Comparison of ENCODE assay signal across 24 cellular contexts in the genomic region with DNA sequence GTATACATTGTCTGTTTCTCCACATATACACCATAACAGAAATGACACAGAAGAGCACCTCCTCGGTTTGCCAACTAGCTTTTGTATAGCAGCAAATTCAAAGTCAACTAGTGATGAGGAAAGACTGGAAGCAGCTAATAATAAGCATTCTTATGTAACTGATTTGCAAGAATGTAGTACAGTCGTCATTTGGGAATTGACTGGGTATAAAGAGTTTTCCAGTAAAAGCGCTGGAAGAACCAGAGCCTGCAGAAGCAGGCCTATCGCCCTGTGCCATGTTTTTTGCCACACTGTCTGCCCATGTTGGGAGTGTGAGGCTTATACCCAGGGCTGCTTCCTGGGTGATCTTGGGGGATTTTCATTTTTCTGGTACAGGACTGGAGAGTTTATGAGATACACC.
"Had no signal": no experiment of that assay in that cellular context is flagged by ENCODE, and none has a peak within 500 bp of the region (broad histone marks: within the 10 kb centered on the region; RNA-seq: fewer than 3 reads in every experiment).

No MANE protein-coding gene starts in this region.

- H3K27me3 ChIP-seq: brain microvascular endothelial cell, MG63 had no signal

- H3K4me3 ChIP-seq: MG63 had no signal

- H3K36me3 ChIP-seq: brain microvascular endothelial cell, MG63 had no signal

- ATAC-seq: activated CD4-positive, CD25-positive, alpha-beta regulatory T cell treated with anti-CD3 and anti-CD28 coated beads, Interleukin-2, amount 50 U/mL, for 24 hours; activated CD8-positive, alpha-beta T cell treated with anti-CD3 and anti-CD28 coated beads for 36 hours; activated T-cell treated with anti-CD3 and anti-CD28 coated beads, Interleukin-2, amount 50 U/mL, for 72 hours had no signal

- H3K36me3 Mint-ChIP-seq: activated naive CD4-positive, alpha-beta T cell treated with anti-CD3 and anti-CD28 coated beads, Interleukin-2, amount 10 ng/mL, durations not matched to agents 7 days and 5 days; activated naive CD8-positive, alpha-beta T cell treated with anti-CD3 and anti-CD28 coated beads for 36 hours had no signal

- DNase-seq: activated CD4-positive, alpha-beta T cell treated with anti-CD3 and anti-CD28 coated beads for 4 hours; activated CD8-positive, alpha-beta memory T cell treated with anti-CD3 and anti-CD28 coated beads, Interleukin-2, amount 50 U/mL, for 4 hours; activated CD8-positive, alpha-beta T cell treated with anti-CD3 and anti-CD28 coated beads for 36 hours; activated gamma-delta T cell treated with Interleukin-2 at 50 U/mL for 16 hours; activated naive CD4-positive, alpha-beta T cell treated with anti-CD3 and anti-CD28 coated beads, Interleukin-2, amount 10 ng/mL, durations not matched to agents 7 days and 5 days; activated naive CD8-positive, alpha-beta T cell treated with anti-CD3 and anti-CD28 coated beads for 36 hours; activated T-cell treated with anti-CD3 and anti-CD28 coated beads, Interleukin-2, amount 50 U/mL, for 72 hours; brain microvascular endothelial cell; MG63; MV-4-11; NCI-H1092 treated with DMSO at 0.1 percent for 48 hours; NCI-H1417 treated with DMSO at 0.1 percent for 48 hours; NCI-H1694; NCI-H2029; NCI-H2107; NCI-H2171 treated with DMSO at 0.1 percent for 48 hours; NCI-H226; NCI-H526; NCI-H774; NK-92 treated with Interleukin-12 subunit alpha and Interleukin-12 subunit beta, amount 100 ng/mL, for 24 hours; SHP77 treated with DMSO at 0.1 percent for 48 hours had no signal

- H3K27ac Mint-ChIP-seq: activated CD8-positive, alpha-beta T cell treated with anti-CD3 and anti-CD28 coated beads for 36 hours; activated naive CD4-positive, alpha-beta T cell treated with anti-CD3 and anti-CD28 coated beads, Interleukin-2, amount 10 ng/mL, durations not matched to agents 7 days and 5 days; activated naive CD8-positive, alpha-beta T cell treated with anti-CD3 and anti-CD28 coated beads for 36 hours; activated T-cell treated with anti-CD3 and anti-CD28 coated beads, Interleukin-2, amount 50 U/mL, for 72 hours; activated T-helper 2 cell treated with anti-CD3 and anti-CD28 coated beads, Interferon-gamma antibody, Interleukin-2, Interleukin-4, amounts not matched to agents 10 μg/mL and 5 μg/mL and 100 μg/mL, durations not matched to agents 14 hours and 24 hours and 36 hours; T-helper 1 cell treated with Interleukin-12 subunit alpha and Interleukin-12 subunit beta and Interleukin-4 antibody, amounts not matched to agents 30 μg/mL and 1 μg/mL, for 36 hours had no signal

- H3K9me3 Mint-ChIP-seq: activated CD8-positive, alpha-beta T cell treated with anti-CD3 and anti-CD28 coated beads for 36 hours; activated naive CD4-positive, alpha-beta T cell treated with anti-CD3 and anti-CD28 coated beads, Interleukin-2, amount 10 ng/mL, durations not matched to agents 7 days and 5 days; activated naive CD8-positive, alpha-beta T cell treated with anti-CD3 and anti-CD28 coated beads for 36 hours; activated T-cell treated with anti-CD3 and anti-CD28 coated beads, Interleukin-2, amount 50 U/mL, for 72 hours; activated T-helper 2 cell treated with anti-CD3 and anti-CD28 coated beads, Interferon-gamma antibody, Interleukin-2, Interleukin-4, amounts not matched to agents 10 μg/mL and 5 μg/mL and 100 μg/mL, durations not matched to agents 14 hours and 24 hours and 36 hours; T-helper 1 cell treated with Interleukin-12 subunit alpha and Interleukin-12 subunit beta and Interleukin-4 antibody, amounts not matched to agents 30 μg/mL and 1 μg/mL, for 36 hours had no signal

- H3K4me1 Mint-ChIP-seq: activated naive CD4-positive, alpha-beta T cell treated with anti-CD3 and anti-CD28 coated beads, Interleukin-2, amount 10 ng/mL, durations not matched to agents 7 days and 5 days; activated naive CD8-positive, alpha-beta T cell treated with anti-CD3 and anti-CD28 coated beads for 36 hours had no signal

- H3K4me3 Mint-ChIP-seq: activated CD8-positive, alpha-beta T cell treated with anti-CD3 and anti-CD28 coated beads for 36 hours; activated naive CD4-positive, alpha-beta T cell treated with anti-CD3 and anti-CD28 coated beads, Interleukin-2, amount 10 ng/mL, durations not matched to agents 7 days and 5 days; activated naive CD8-positive, alpha-beta T cell treated with anti-CD3 and anti-CD28 coated beads for 36 hours; activated T-cell treated with anti-CD3 and anti-CD28 coated beads, Interleukin-2, amount 50 U/mL, for 72 hours; T-helper 1 cell treated with Interleukin-12 subunit alpha and Interleukin-12 subunit beta and Interleukin-4 antibody, amounts not matched to agents 30 μg/mL and 1 μg/mL, for 36 hours had no signal

- H3K27ac ChIP-seq: brain microvascular endothelial cell had no signal

- H3K9me3 ChIP-seq: MG63 had no signal
